Comparison of ENCODE assay signal across 14 cellular contexts in genomic region chr2:105644174-105644980, GRCh38.
DNase-seq lines count a peak whose midpoint lies in the region; ATAC-seq and TF ChIP-seq lines count a peak whose summit lies in the region.
"Had no signal": no experiment of that assay in that cellular context is flagged by ENCODE, and none has a peak within 500 bp of the region (broad histone marks: within the 10 kb centered on the region; RNA-seq: fewer than 3 reads in every experiment).

No MANE protein-coding gene starts in this region.

- peaks cover 72% of the 10 kb centered on the region for H3K27me3 Mint-ChIP-seq in MCF 10A (ENCODE audit: insufficient read depth, unreplicated experiment)

- H3K4me1 Mint-ChIP-seq in MCF 10A (ENCODE audit: insufficient read depth, unreplicated experiment) = no peaks in the 10 kb centered on the region
- H3K4me1 Mint-ChIP-seq: activated CD8-positive, alpha-beta memory T cell treated with anti-CD3 and anti-CD28 coated beads, Interleukin-2, amount 10 ng/mL, durations not matched to agents 7 days and 5 days had no signal

- ATAC-seq in mucosa of descending colon = peak; percentile 70
- ATAC-seq in HG02981 (IDR thresholded peaks at IDR 0.05; ENCODE audit: unreplicated experiment) = no peak
- no peak for ATAC-seq in HG02623 (IDR thresholded peaks at IDR 0.05; ENCODE audit: unreplicated experiment)
- ATAC-seq: activated CD8-positive, alpha-beta memory T cell treated with anti-CD3 and anti-CD28 coated beads, Interleukin-2, amount 10 ng/mL, durations not matched to agents 7 days and 5 days; esophagus mucosa had no signal

- DNase-seq in MG63 (peak; percentile 52), choroid plexus epithelial cell (ENCODE audit: low read depth) (peak; percentile 5), mucosa of descending colon (no peak), uterus (no peak), MCF 10A (ENCODE audit: unreplicated experiment) (no peak)
- DNase-seq: activated CD8-positive, alpha-beta memory T cell treated with anti-CD3 and anti-CD28 coated beads, Interleukin-2, amount 10 ng/mL, durations not matched to agents 7 days and 5 days; DMS79 treated with DMSO at 0.1 percent for 48 hours; NCI-H2081 treated with DMSO at 0.1 percent for 48 hours; PC-9; T1000 had no signal

- H3K27ac Mint-ChIP-seq in MCF 10A (ENCODE audit: low read depth, unreplicated experiment) = no peak overlapping the region
- H3K27ac Mint-ChIP-seq: activated CD8-positive, alpha-beta memory T cell treated with anti-CD3 and anti-CD28 coated beads, Interleukin-2, amount 10 ng/mL, durations not matched to agents 7 days and 5 days had no signal

- H3K4me3 ChIP-seq in MG63 = peak overlapping the region; percentile 20
- H3K4me3 ChIP-seq in choroid plexus epithelial cell (ENCODE audit: low read depth, low read length) = no peak overlapping the region
- H3K4me3 ChIP-seq in mucosa of descending colon = no peak overlapping the region
- H3K4me3 ChIP-seq in uterus = peak overlapping the region; percentile 9 to 11
- H3K4me3 ChIP-seq: PC-9 had no signal

- no peak overlapping the region for H3K4me3 Mint-ChIP-seq in MCF 10A (ENCODE audit: unreplicated experiment)
- H3K4me3 Mint-ChIP-seq: activated CD8-positive, alpha-beta memory T cell treated with anti-CD3 and anti-CD28 coated beads, Interleukin-2, amount 10 ng/mL, durations not matched to agents 7 days and 5 days had no signal

- TF ChIP-seq POLR2A in uterus (IDR thresholded peaks at IDR 0.05) = no peak

- H3K4me1 ChIP-seq in mucosa of descending colon (ENCODE audit: low read depth) = no peaks in the 10 kb centered on the region
- no peaks in the 10 kb centered on the region for H3K4me1 ChIP-seq in uterus
- H3K4me1 ChIP-seq: vagina had no signal

- H3K27me3 ChIP-seq in MG63 = no peaks in the 10 kb centered on the region
- H3K27me3 ChIP-seq in uterus = no peaks in the 10 kb centered on the region
- H3K27me3 ChIP-seq: vagina had no signal

- BruUV-seq in MCF 10A (replicated peaks; lab: Mats Ljungman, UMichigan) = no TSS peak

- H3K9me3 Mint-ChIP-seq in MCF 10A (ENCODE audit: unreplicated experiment) = no peaks in the 10 kb centered on the region

- H3K36me3 ChIP-seq in MG63 (no peaks in the 10 kb centered on the region), mucosa of descending colon (ENCODE audit: low read depth) (no peaks in the 10 kb centered on the region), uterus (no peaks in the 10 kb centered on the region)
- H3K36me3 ChIP-seq: vagina had no signal

- CTCF ChIA-PET in MCF 10A (lab: Yijun Ruan, JAX) = no interaction called here

- TF ChIP-seq CTCF in choroid plexus epithelial cell (conservative IDR thresholded peaks at IDR 0.05; ENCODE audit: low read depth, low read length) (no peak), mucosa of descending colon (IDR thresholded peaks at IDR 0.05) (no peak), uterus (IDR thresholded peaks at IDR 0.05) (no peak), MCF 10A (IDR thresholded peaks at IDR 0.05; ENCODE audit: unreplicated experiment) (no peak)

- no peaks in the 10 kb centered on the region for H3K36me3 Mint-ChIP-seq in MCF 10A (ENCODE audit: insufficient read depth, unreplicated experiment)
- H3K36me3 Mint-ChIP-seq: activated CD8-positive, alpha-beta memory T cell treated with anti-CD3 and anti-CD28 coated beads, Interleukin-2, amount 10 ng/mL, durations not matched to agents 7 days and 5 days had no signal

- intact Hi-C loops in mucosa of descending colon (cut with DNase I, micrococcal nuclease) = no loop called here
- intact Hi-C loops in uterus (cut with DNase I; ENCODE audit: low total_unique reads) = no loop called here
- intact Hi-C loops in MCF 10A (cut with micrococcal nuclease) = no loop called here

- H3K9me3 ChIP-seq in MG63 (no peaks in the 10 kb centered on the region), mucosa of descending colon (no peaks in the 10 kb centered on the region), uterus (no peaks in the 10 kb centered on the region)
- H3K9me3 ChIP-seq: vagina had no signal

- POLR2A ChIA-PET in MCF 10A (lab: Yijun Ruan, JAX) = no interaction called here

- no peak overlapping the region for H3K27ac ChIP-seq in uterus
- H3K27ac ChIP-seq: PC-9, vagina had no signal

Comparison
In these comparisons a context has a peak if more than half of its experiments do, and no peak if none do; other contexts are left out.
1. DNase-seq: peak in MG63 (single experiment) and choroid plexus epithelial cell (single experiment); none in mucosa of descending colon (0 of 3), uterus (0 of 2) and MCF 10A (single experiment).
2. H3K4me3 ChIP-seq: peak in MG63 (single experiment) and uterus (2 of 2); none in choroid plexus epithelial cell (single experiment) and mucosa of descending colon (single experiment).